In genomic region chr20:60024245-60024644, GRCh38 we compare ENCODE assay signal across 1 cellular context.
TF ChIP-seq lines count a peak whose summit lies in the region.

No MANE protein-coding gene starts in this region.

TF ChIP-seq in H1, 55 proteins besides CTCF, POLR2A, EP300 and RAD21 (continued from another document):
- TF ChIP-seq KDM1A (IDR thresholded peaks at IDR 0.05; ENCODE audit: borderline replicate concordance, low read length) (no peak), TAF1 (IDR thresholded peaks at IDR 0.05; ENCODE audit: low read depth, low read length) (no peak), CBX5 (IDR thresholded peaks at IDR 0.05; ENCODE audit: low read depth, low read length) (no peak)
